ENCODE assay signal across 8 cellular contexts in the genomic region with DNA sequence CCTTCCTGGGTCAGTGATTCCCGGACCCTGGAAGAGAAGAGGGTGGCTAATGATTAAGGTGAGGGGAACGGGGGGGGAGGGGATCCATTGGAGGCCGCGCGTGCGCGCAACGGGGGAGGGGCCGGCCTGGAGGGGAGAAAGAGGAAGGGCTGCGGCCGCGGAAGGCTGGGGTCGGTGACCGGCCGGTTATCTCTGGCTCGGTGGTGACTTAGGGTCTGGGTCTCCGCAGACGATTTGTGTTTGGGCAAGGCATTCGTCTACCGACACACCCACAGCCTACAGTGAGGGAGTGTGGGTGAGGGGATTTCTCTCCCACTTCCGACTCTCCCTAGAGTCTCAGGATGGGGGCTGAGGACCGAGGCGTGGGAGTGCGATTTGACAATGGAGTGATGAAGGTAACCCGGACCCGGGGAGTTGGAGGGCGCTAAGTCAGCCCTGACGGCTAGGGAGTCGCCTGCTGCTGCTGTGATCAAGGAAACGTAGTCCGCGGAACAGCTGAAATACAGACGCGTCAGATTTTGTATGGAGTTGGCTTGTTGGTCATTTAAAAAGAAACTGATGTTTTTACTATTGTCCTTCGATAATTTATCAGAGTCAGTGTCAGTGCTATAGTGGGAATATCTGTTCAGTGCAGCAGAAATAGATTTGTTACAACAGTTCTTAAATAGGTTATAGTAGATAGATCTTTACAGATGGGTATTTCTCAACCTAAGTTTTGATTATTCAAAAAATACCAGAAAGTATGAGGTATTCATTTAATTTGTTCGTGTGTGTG. TPM values are rescaled to one million over a fixed set of nuclear protein-coding genes. Genes with fewer than 3 reads are reported as not detected.
A peak's percentile ranks its signal among the peaks of the same experiment; 100 is the strongest.
DNase-seq lines count a peak whose midpoint lies in the region; ATAC-seq, FAIRE-seq and TF ChIP-seq lines count a peak whose summit lies in the region.

No MANE protein-coding gene starts in this region.

- H3K4me1 ChIP-seq in HUES48 (ENCODE audit: control insufficient read depth, insufficient read depth, low read length), result peaks cover 11% of the 10 kb centered on the region; the same call in 1 of the 2 replicates
- peaks cover 11% of the 10 kb centered on the region for H3K4me1 ChIP-seq in cardiac muscle cell (ENCODE audit: low read depth)
- H3K4me1 ChIP-seq in pancreas, result peaks cover 5 to 18% (median 7%) of the 10 kb centered on the region in 3 donors
- H3K4me1 ChIP-seq in transverse colon, result peaks cover 3 to 32% (median 14%) of the 10 kb centered on the region in 4 donors

- FAIRE-seq in pancreas (lab: Jason Lieb, UNC), result no peak

- POLR2A ChIA-PET in activated naive CD8-positive, alpha-beta T cell treated with anti-CD3 and anti-CD28 coated beads, Interleukin-2, amount 10 ng/mL, durations not matched to agents 7 days and 5 days (lab: Charles Lee), result interaction anchor here (0.6 to 1.4 kb wide), 5 partner anchors 72 to 149 kb away, joined by 3 to 4 read pairs (median 3); no protein-coding TSS in a partner anchor

- TF ChIP-seq POLR2A in transverse colon (IDR thresholded peaks at IDR 0.05), result no peak

- ATAC-seq in GM21381 (IDR thresholded peaks at IDR 0.05; ENCODE audit: unreplicated experiment) (peak; percentile 38), pancreas (peak; percentile 81 to 92 (median 86))
- peak; percentile 32 for ATAC-seq in activated naive CD8-positive, alpha-beta T cell treated with anti-CD3 and anti-CD28 coated beads, Interleukin-2, amount 10 ng/mL, durations not matched to agents 7 days and 5 days (ENCODE audit: low read depth)

- TF ChIP-seq CTCF in cardiac muscle cell (IDR thresholded peaks at IDR 0.05; ENCODE audit: low read depth, low read length), result no peak
- no peak for TF ChIP-seq CTCF in pancreas (IDR thresholded peaks at IDR 0.05)
- no peak for TF ChIP-seq CTCF in transverse colon (IDR thresholded peaks at IDR 0.05)

- H3K27ac Mint-ChIP-seq in activated naive CD8-positive, alpha-beta T cell treated with anti-CD3 and anti-CD28 coated beads, Interleukin-2, amount 10 ng/mL, durations not matched to agents 7 days and 5 days, result peak overlapping the region; percentile 93

- H3K9me3 Mint-ChIP-seq in activated naive CD8-positive, alpha-beta T cell treated with anti-CD3 and anti-CD28 coated beads, Interleukin-2, amount 10 ng/mL, durations not matched to agents 7 days and 5 days, result no peaks in the 10 kb centered on the region

- no peaks in the 10 kb centered on the region for H3K27me3 Mint-ChIP-seq in activated naive CD8-positive, alpha-beta T cell treated with anti-CD3 and anti-CD28 coated beads, Interleukin-2, amount 10 ng/mL, durations not matched to agents 7 days and 5 days

- intact Hi-C loops in pancreas (cut with DNase I) (no loop called here), transverse colon (cut with DNase I; ENCODE audit: low total_unique reads) (no loop called here)

- H3K4me1 Mint-ChIP-seq in activated naive CD8-positive, alpha-beta T cell treated with anti-CD3 and anti-CD28 coated beads, Interleukin-2, amount 10 ng/mL, durations not matched to agents 7 days and 5 days, result peaks cover 32% of the 10 kb centered on the region

- H3K9ac ChIP-seq in HUES48 (ENCODE audit: low read depth, low read length), result peak overlapping the region; percentile 83

- TF ChIP-seq EP300 in transverse colon (IDR thresholded peaks at IDR 0.05; ENCODE audit: low read depth), result no peak

- H3K9me3 ChIP-seq in HUES48 (ENCODE audit: control insufficient read depth, insufficient read depth, low read length) (no peaks in the 10 kb centered on the region), cardiac muscle cell (ENCODE audit: low read depth) (no peaks in the 10 kb centered on the region), pancreas (no peaks in the 10 kb centered on the region), transverse colon (no peaks in the 10 kb centered on the region)

- DNase-seq in DMS114 treated with DMSO at 0.1 percent for 48 hours (lab: John Stamatoyannopoulos, UW; ENCODE audit: unreplicated experiment) (peak; percentile 55), SK-N-DZ (ENCODE audit: low spot score) (peak; percentile 68), cardiac muscle cell (ENCODE audit: low read depth in 1 of 2, low spot score in 1 of 2) (peak; percentile 62 to 85), pancreas (peak; percentile 58 to 89 (median 74)), transverse colon (peak; percentile 76)
- DNase-seq in activated naive CD8-positive, alpha-beta T cell treated with anti-CD3 and anti-CD28 coated beads, Interleukin-2, amount 10 ng/mL, durations not matched to agents 7 days and 5 days, result peak; percentile 70

- H3K27ac ChIP-seq in HUES48 (ENCODE audit: low read depth, low read length) (peak overlapping the region; percentile 97), cardiac muscle cell (peak overlapping the region; percentile 95), pancreas (peak overlapping the region; percentile 86 to 92 (median 90)), transverse colon (peak overlapping the region; percentile 93 to 96 (median 94))

- peaks cover 12% of the 10 kb centered on the region for H3K36me3 ChIP-seq in HUES48 (ENCODE audit: control insufficient read depth, insufficient read depth, low read length)
- H3K36me3 ChIP-seq in cardiac muscle cell, result no peaks in the 10 kb centered on the region
- H3K36me3 ChIP-seq in pancreas, result no peaks in the 10 kb centered on the region
- H3K36me3 ChIP-seq in transverse colon, result no peaks in the 10 kb centered on the region

- in situ Hi-C loops in transverse colon (cut with MboI; ENCODE audit: low pct_ligation_motif_present in 1 of 4, low pct_unique_long_range_greater_than_20kb in 1 of 4, low sequenced_read_pairs in 3 of 4), result loop anchor here in 1 of 4 donors (10.0 kb wide), 1 partner anchor 117 kb away; a partner anchor contains a TSS

- H3K36me3 Mint-ChIP-seq in activated naive CD8-positive, alpha-beta T cell treated with anti-CD3 and anti-CD28 coated beads, Interleukin-2, amount 10 ng/mL, durations not matched to agents 7 days and 5 days, result peaks cover 21% of the 10 kb centered on the region

- H3K4me3 Mint-ChIP-seq in activated naive CD8-positive, alpha-beta T cell treated with anti-CD3 and anti-CD28 coated beads, Interleukin-2, amount 10 ng/mL, durations not matched to agents 7 days and 5 days, result peak overlapping the region; percentile 98

- H3K27me3 ChIP-seq in HUES48 (ENCODE audit: control insufficient read depth, insufficient read depth, low read length) (no peaks in the 10 kb centered on the region), cardiac muscle cell (peaks cover 8% of the 10 kb centered on the region), pancreas (no peaks in the 10 kb centered on the region), transverse colon (no peaks in the 10 kb centered on the region)

- H3K4me3 ChIP-seq in HUES48 (ENCODE audit: low read depth, low read length), result peak overlapping the region; percentile 99
- peak overlapping the region; percentile 87 for H3K4me3 ChIP-seq in cardiac muscle cell
- peak overlapping the region; percentile 67 to 92 (median 84) for H3K4me3 ChIP-seq in pancreas
- peak overlapping the region; percentile 82 to 97 (median 83) for H3K4me3 ChIP-seq in transverse colon

- WGBS in pancreas, 2 donors, result 0 to 1% methylated on average over 35 to 36 of the region's 36 CpGs
- 0 to 1% methylated on average over 2 to 35 of the region's 36 CpGs for WGBS in transverse colon (ENCODE audit: low coverage in 1 of 2), 2 donors

RNA-seq across cellular contexts. Expression of a gene that starts 0.7 kb away (rescaled TPM):
- polyA plus RNA-seq in SK-N-DZ (2014; cell fraction: cytosol; rRNA removed), result 9.1 and 13.3 TPM in 2 replicates
- 15.3 and 22.7 TPM in 2 replicates for polyA plus RNA-seq in SK-N-DZ (2014; cell fraction: nucleus; rRNA removed)
- total RNA-seq in activated naive CD8-positive, alpha-beta T cell treated with anti-CD3 and anti-CD28 coated beads, Interleukin-2, amount 10 ng/mL, durations not matched to agents 7 days and 5 days, result 10 to 100 TPM; 38.2 to 46.9 TPM
- total RNA-seq in cardiac muscle cell, result 12.4 and 12.9 TPM in 2 replicates
- 15.1 and 23.0 TPM in 2 replicates for polyA plus RNA-seq in cardiac muscle cell
- total RNA-seq in pancreas, result 10 to 100 TPM; 10.3 to 25.8 (median 13.2) TPM
- 1 to 10 TPM; 4.6 to 9.7 TPM for polyA plus RNA-seq in pancreas
- total RNA-seq in transverse colon, result 10 to 100 TPM; 16.1 to 93.1 (median 25.3) TPM

RNA-seq across cellular contexts. Expression of a gene that starts 54.7 kb away (rescaled TPM):
- polyA plus RNA-seq in SK-N-DZ (2014; cell fraction: cytosol; rRNA removed), result 66.9 and 70.7 TPM in 2 replicates
- polyA plus RNA-seq in SK-N-DZ (2014; cell fraction: nucleus; rRNA removed), result 118 and 133 TPM in 2 replicates
- total RNA-seq in activated naive CD8-positive, alpha-beta T cell treated with anti-CD3 and anti-CD28 coated beads, Interleukin-2, amount 10 ng/mL, durations not matched to agents 7 days and 5 days, result 100 to 1,000 TPM; 130 TPM
- 59.6 and 78.9 TPM in 2 replicates for total RNA-seq in cardiac muscle cell
- 92.4 and 98.1 TPM in 2 replicates for polyA plus RNA-seq in cardiac muscle cell
- 10 to 100 TPM; 25.2 to 41.6 (median 30.8) TPM for total RNA-seq in pancreas
- 10 to 100 TPM; 37.4 to 49.6 TPM for polyA plus RNA-seq in pancreas
- 100 to 1,000 TPM in 3 of 4 donors, 10 to 100 TPM in 1; 91.9 to 447 (median 143) TPM for total RNA-seq in transverse colon

Comparison
In these comparisons a context has a peak if more than half of its experiments do, and no peak if none do; other contexts are left out.
1. Peak in every context shown above with its lines: DNase-seq, ATAC-seq, H3K4me3 ChIP-seq and H3K27ac ChIP-seq.
2. ATAC-seq: peak in every context shown above with its lines; median percentile 86 in pancreas; 38 in GM21381; 32 in activated naive CD8-positive, alpha-beta T cell treated with anti-CD3 and anti-CD28 coated beads, Interleukin-2, amount 10 ng/mL, durations not matched to agents 7 days and 5 days.